ENCODE assay signal across 22 cellular contexts in the genomic region with DNA sequence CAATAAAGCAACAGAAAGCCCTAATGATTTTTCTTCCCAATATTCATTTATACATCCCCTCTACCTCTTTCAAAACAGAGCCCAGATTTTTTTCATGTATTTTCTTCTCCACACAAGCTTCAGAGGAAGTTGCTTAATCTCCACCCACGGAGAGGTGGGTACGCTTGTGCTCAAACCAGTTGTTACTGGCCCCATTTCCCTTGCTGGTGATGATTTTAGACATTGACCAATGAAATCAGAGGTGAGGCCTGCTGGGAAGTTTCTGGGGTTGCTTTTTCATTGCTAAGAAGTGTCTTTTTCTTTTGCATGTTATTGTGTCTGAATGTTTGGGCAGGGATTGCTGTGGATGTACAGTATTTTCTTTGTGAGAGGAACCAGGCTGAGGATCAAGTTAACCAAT.
DNase-seq lines count a peak whose midpoint lies in the region; ATAC-seq and TF ChIP-seq lines count a peak whose summit lies in the region.
"Had no signal": no experiment of that assay in that cellular context is flagged by ENCODE, and none has a peak within 500 bp of the region (broad histone marks: within the 10 kb centered on the region; RNA-seq: fewer than 3 reads in every experiment).

No MANE protein-coding gene starts in this region.

- TF ChIP-seq CTCF in CD8-positive, alpha-beta T cell (IDR thresholded peaks at IDR 0.05) = no peak
- TF ChIP-seq CTCF in mucosa of descending colon (IDR thresholded peaks at IDR 0.05) (no peak), osteoblast (IDR thresholded peaks at IDR 0.05; ENCODE audit: extremely low read depth, low read depth, low read length) (no peak)

- no peaks in the 10 kb centered on the region for H3K9me3 Mint-ChIP-seq in CD8-positive, alpha-beta T cell

- H3K36me3 Mint-ChIP-seq in CD8-positive, alpha-beta T cell = no peaks in the 10 kb centered on the region

- peaks cover 4% of the 10 kb centered on the region for H3K4me1 ChIP-seq in CD8-positive, alpha-beta T cell (ENCODE audit: insufficient read depth, low read length)
- H3K4me1 ChIP-seq in mucosa of descending colon (ENCODE audit: low read depth) (no peaks in the 10 kb centered on the region), osteoblast (ENCODE audit: insufficient read depth, low read length) (no peaks in the 10 kb centered on the region)

- CTCF ChIA-PET in CD8-positive, alpha-beta T cell (lab: Charles Lee) = no interaction called here

- no peaks in the 10 kb centered on the region for H4K20me1 ChIP-seq in osteoblast (ENCODE audit: insufficient read depth, low read length)

- no peaks in the 10 kb centered on the region for H3K79me2 ChIP-seq in osteoblast (ENCODE audit: insufficient read depth, low read length)

- intact Hi-C loops in CD8-positive, alpha-beta T cell (cut with DNase I, micrococcal nuclease) = no loop called here
- intact Hi-C loops in mucosa of descending colon (cut with DNase I, micrococcal nuclease) = no loop called here

- DNase-seq in NOMO-1 (lab: John Stamatoyannopoulos, UW; ENCODE audit: unreplicated experiment in 2 of 2) (peak; percentile 2 to 7), NOMO-1 treated with dmso at 0.1 percent for 144 hours (lab: John Stamatoyannopoulos, UW; ENCODE audit: unreplicated experiment) (no peak), mucosa of descending colon (no peak), GF-D8 (lab: John Stamatoyannopoulos, UW) (no peak), osteoblast (ENCODE audit: insufficient read length, low spot score, missing footprints) (no peak)
- no peak for DNase-seq in CD8-positive, alpha-beta T cell
- peak; percentile 11 for DNase-seq in activated naive CD4-positive, alpha-beta T cell treated with anti-CD3 and anti-CD28 coated beads, Interleukin-2, amount 50 U/mL, for 16 hours
- DNase-seq: cerebellar nuclear complex, EL, glutamatergic neuron, GOT3, mesenchymal stem cell, NCI-H1092, NCI-H2171 treated with DMSO at 0.1 percent for 48 hours had no signal

- no peaks in the 10 kb centered on the region for H3K9me3 ChIP-seq in CD8-positive, alpha-beta T cell (ENCODE audit: low read length)
- H3K9me3 ChIP-seq in mucosa of descending colon = no peaks in the 10 kb centered on the region
- H3K9me3 ChIP-seq in osteoblast (ENCODE audit: low read depth, low read length) = no peaks in the 10 kb centered on the region
- H3K9me3 ChIP-seq: neutrophil had no signal

- peak overlapping the region; percentile 1 for H3K27ac Mint-ChIP-seq in CD8-positive, alpha-beta T cell

- H3K27me3 ChIP-seq in CD8-positive, alpha-beta T cell (ENCODE audit: insufficient read depth, low read length) = no peaks in the 10 kb centered on the region
- H3K27me3 ChIP-seq in osteoblast (ENCODE audit: insufficient read depth, low read length) = no peaks in the 10 kb centered on the region
- H3K27me3 ChIP-seq: neutrophil had no signal

- no peak overlapping the region for H2AFZ ChIP-seq in osteoblast (ENCODE audit: low read length)

- POLR2A ChIA-PET in CD8-positive, alpha-beta T cell (lab: Charles Lee) = no interaction called here

- peak; percentile 29 for ATAC-seq in CD8-positive, alpha-beta T cell
- ATAC-seq in mucosa of descending colon (peak; percentile 37), HG02798 (IDR thresholded peaks at IDR 0.05; ENCODE audit: poor library complexity, unreplicated experiment) (no peak)
- ATAC-seq: HepG2, Right ventricle myocardium inferior had no signal

- H3K27me3 Mint-ChIP-seq in CD8-positive, alpha-beta T cell (ENCODE audit: low read depth) = no peaks in the 10 kb centered on the region

- H3K27ac ChIP-seq in CD8-positive, alpha-beta T cell (ENCODE audit: low read depth, low read length) = no peak overlapping the region
- H3K27ac ChIP-seq in osteoblast (ENCODE audit: low read depth, low read length) = no peak overlapping the region
- H3K27ac ChIP-seq: 22Rv1, C4-2B, epithelial cell of prostate, neutrophil, skin epidermis had no signal

- H3K4me3 Mint-ChIP-seq in CD8-positive, alpha-beta T cell = peak overlapping the region; percentile 8

- H3K4me3 ChIP-seq in CD8-positive, alpha-beta T cell (ENCODE audit: low read depth, low read length) = no peak overlapping the region
- H3K4me3 ChIP-seq in mucosa of descending colon = no peak overlapping the region
- no peak overlapping the region for H3K4me3 ChIP-seq in osteoblast (ENCODE audit: insufficient read depth, low read length)
- H3K4me3 ChIP-seq: skin epidermis had no signal

- H3K36me3 ChIP-seq in CD8-positive, alpha-beta T cell (ENCODE audit: insufficient read depth, low read length) = no peaks in the 10 kb centered on the region
- H3K36me3 ChIP-seq in mucosa of descending colon (ENCODE audit: low read depth) (no peaks in the 10 kb centered on the region), osteoblast (ENCODE audit: insufficient read depth, low read length) (no peaks in the 10 kb centered on the region)
- H3K36me3 ChIP-seq: neutrophil had no signal

- H3K4me2 ChIP-seq in osteoblast (ENCODE audit: insufficient read depth, low read length) = no peak overlapping the region

- H3K4me1 Mint-ChIP-seq in CD8-positive, alpha-beta T cell (ENCODE audit: low read depth) = peaks cover 9% of the 10 kb centered on the region

Comparison
In these comparisons a context has a peak if more than half of its experiments do, and no peak if none do; other contexts are left out.
1. DNase-seq: peak in NOMO-1 (2 of 2) and activated naive CD4-positive, alpha-beta T cell treated with anti-CD3 and anti-CD28 coated beads, Interleukin-2, amount 50 U/mL, for 16 hours (single experiment); none in NOMO-1 treated with dmso at 0.1 percent for 144 hours (single experiment), CD8-positive, alpha-beta T cell (0 of 7), mucosa of descending colon (0 of 3), GF-D8 (single experiment) and osteoblast (single experiment).